1 cellular context compared by ENCODE assay signal in genomic region chr17:39401412-39402278, GRCh38.
A peak's percentile ranks its signal among the peaks of the same experiment; 100 is the strongest.
TF ChIP-seq lines count a peak whose summit lies in the region.

TSS of gene FBXL20 (minus strand) at chr17:39401626. CDS start at chr17:39401402, 224 bp downstream.

TF ChIP-seq in SK-N-SH, 30 proteins besides CTCF, POLR2A, EP300 and RAD21 (continued from another document):
- TF ChIP-seq ZBTB33 (IDR thresholded peaks at IDR 0.05; ENCODE audit: borderline replicate concordance, low read depth) (no peak), SIN3A (IDR thresholded peaks at IDR 0.05; ENCODE audit: borderline replicate concordance, low read depth, low read length) (peak; percentile 68; the same call in 1 of the 2 replicates), USF1 (IDR thresholded peaks at IDR 0.05; ENCODE audit: borderline replicate concordance, low read depth) (no peak), POLR2AphosphoS5 (IDR thresholded peaks at IDR 0.05; ENCODE audit: low read depth, low read length) (peak; percentile 74)
